Comparison of ENCODE assay signal across 24 cellular contexts in genomic region chr3:47120138-47120537, GRCh38. TPM values are rescaled to one million over a fixed set of nuclear protein-coding genes. Genes with fewer than 3 reads are reported as not detected.
DNase-seq lines count a peak whose midpoint lies in the region; ATAC-seq, FAIRE-seq and TF ChIP-seq lines count a peak whose summit lies in the region.
"Had no signal": no experiment of that assay in that cellular context is flagged by ENCODE, and none has a peak within 500 bp of the region (broad histone marks: within the 10 kb centered on the region; RNA-seq: fewer than 3 reads in every experiment).

No MANE protein-coding gene starts in this region.

- no peaks in the 10 kb centered on the region for H3K9me3 ChIP-seq in spleen
- H3K9me3 ChIP-seq: right lobe of liver, SJSA1, thoracic aorta had no signal

- H3K27me3 Mint-ChIP-seq in activated naive CD4-positive, alpha-beta T cell treated with anti-CD3 and anti-CD28 coated beads, Interleukin-2, amount 50 U/mL, for 24 hours = no peaks in the 10 kb centered on the region
- no peaks in the 10 kb centered on the region for H3K27me3 Mint-ChIP-seq in activated T-helper 1 cell treated with anti-CD3 and anti-CD28 coated beads, Interleukin-12 subunit alpha, Interleukin-12 subunit beta, Interleukin-2, Interleukin-4 antibody, amounts not matched to agents 30 ng/mL and 10 ng/mL and 1 ng/mL, durations not matched to agents 14 hours and 24 hours and 36 hours (ENCODE audit: insufficient read depth)
- no peaks in the 10 kb centered on the region for H3K27me3 Mint-ChIP-seq in natural killer cell (ENCODE audit: low read depth in 2 of 2)
- H3K27me3 Mint-ChIP-seq: progenitor cell of endocrine pancreas; stimulated activated naive B cell treated with anti-CD40 and anti-IgM and Interleukin-4, amounts not matched to agents 10 μg/mL and 1 μg/mL and 100 μg/mL, for 72 hours had no signal

- FAIRE-seq in GM19239 (lab: Jason Lieb, UNC) = peak; percentile 67
- FAIRE-seq: frontal cortex, TTC549, urothelium cell line had no signal

- no peak overlapping the region for H3K4me3 ChIP-seq in spleen
- H3K4me3 ChIP-seq: right lobe of liver, SJSA1, thoracic aorta had no signal

- ATAC-seq in natural killer cell (no peak), left ventricle myocardium superior (no peak)
- ATAC-seq: left cardiac atrium; right lobe of liver; stimulated activated naive B cell treated with anti-CD40 and anti-IgM and Interleukin-4, amounts not matched to agents 10 μg/mL and 1 μg/mL and 100 μg/mL, for 72 hours had no signal

- no peaks in the 10 kb centered on the region for H3K27me3 ChIP-seq in spleen (replicated peaks in 1 of 7)
- H3K27me3 ChIP-seq: right lobe of liver, SJSA1 had no signal

- intact Hi-C loops in activated T-helper 1 cell treated with anti-CD3 and anti-CD28 coated beads, Interleukin-12 subunit alpha, Interleukin-12 subunit beta, Interleukin-2, Interleukin-4 antibody, amounts not matched to agents 30 ng/mL and 10 ng/mL and 1 ng/mL, durations not matched to agents 14 hours and 24 hours and 36 hours (cut with micrococcal nuclease) = loop anchor here (2.0 kb wide), 1 partner anchor 43 kb away; no protein-coding TSS in a partner anchor
- intact Hi-C loops in natural killer cell (cut with micrococcal nuclease) = no loop called here
- intact Hi-C loops in spleen (cut with DNase I; ENCODE audit: low total_unique reads) = no loop called here
- intact Hi-C loops in left ventricle myocardium superior (cut with micrococcal nuclease) = no loop called here

- H3K36me3 ChIP-seq in spleen = peaks cover 2 to 88% (median 56%) of the 10 kb centered on the region in 6 donors

- peaks cover 39% of the 10 kb centered on the region for H3K36me3 Mint-ChIP-seq in activated naive CD4-positive, alpha-beta T cell treated with anti-CD3 and anti-CD28 coated beads, Interleukin-2, amount 50 U/mL, for 24 hours
- H3K36me3 Mint-ChIP-seq in activated T-helper 1 cell treated with anti-CD3 and anti-CD28 coated beads, Interleukin-12 subunit alpha, Interleukin-12 subunit beta, Interleukin-2, Interleukin-4 antibody, amounts not matched to agents 30 ng/mL and 10 ng/mL and 1 ng/mL, durations not matched to agents 14 hours and 24 hours and 36 hours (ENCODE audit: low read depth) = peaks cover 50% of the 10 kb centered on the region
- H3K36me3 Mint-ChIP-seq in natural killer cell = peaks cover 22% of the 10 kb centered on the region

- TF ChIP-seq POLR2A in spleen (IDR thresholded peaks at IDR 0.05) = no peak

- DNase-seq in activated naive CD4-positive, alpha-beta T cell (lab: John Stamatoyannopoulos, UW) = no peak
- DNase-seq in GM19239 (ENCODE audit: insufficient read length, low spot score) (no peak), natural killer cell (no peak), HCEC 1CT (no peak), spleen (no peak), left ventricle myocardium superior (no peak)
- DNase-seq in activated T-helper 1 cell treated with anti-CD3 and anti-CD28 coated beads, Interleukin-12 subunit alpha, Interleukin-12 subunit beta, Interleukin-2, Interleukin-4 antibody, amounts not matched to agents 30 ng/mL and 10 ng/mL and 1 ng/mL, durations not matched to agents 14 hours and 24 hours and 36 hours (ENCODE audit: low spot score) = no peak
- DNase-seq: C1 segment of cervical spinal cord; KG1; left cardiac atrium; NCI-H1417 treated with DMSO at 0.1 percent for 48 hours; NCI-H446 treated with DMSO at 0.1 percent for 48 hours; NCI-H82; right lobe of liver; RPMI8226; stimulated activated CD4-positive, alpha-beta T cell treated with anti-CD3 and anti-CD28 coated beads, Interleukin-4, amount 100 ng/mL, for 4 hours; stimulated activated naive B cell treated with anti-CD40 and anti-IgM and Interleukin-4, amounts not matched to agents 10 μg/mL and 1 μg/mL and 100 μg/mL, for 72 hours had no signal

- no peaks in the 10 kb centered on the region for H3K9me3 Mint-ChIP-seq in activated naive CD4-positive, alpha-beta T cell treated with anti-CD3 and anti-CD28 coated beads, Interleukin-2, amount 50 U/mL, for 24 hours
- no peaks in the 10 kb centered on the region for H3K9me3 Mint-ChIP-seq in activated T-helper 1 cell treated with anti-CD3 and anti-CD28 coated beads, Interleukin-12 subunit alpha, Interleukin-12 subunit beta, Interleukin-2, Interleukin-4 antibody, amounts not matched to agents 30 ng/mL and 10 ng/mL and 1 ng/mL, durations not matched to agents 14 hours and 24 hours and 36 hours
- no peaks in the 10 kb centered on the region for H3K9me3 Mint-ChIP-seq in natural killer cell

- H3K27ac ChIP-seq in spleen = no peak overlapping the region
- H3K27ac ChIP-seq: right lobe of liver, SJSA1, thoracic aorta had no signal

- WGBS in spleen, 5 donors = 90 to 100% (median 100%) methylated on average over 1 of the region's 1 CpG

- peaks cover 0 to 20% (median 6%) of the 10 kb centered on the region in 6 donors for H3K4me1 ChIP-seq in spleen
- H3K4me1 ChIP-seq: right lobe of liver had no signal

- H3K4me1 Mint-ChIP-seq in activated naive CD4-positive, alpha-beta T cell treated with anti-CD3 and anti-CD28 coated beads, Interleukin-2, amount 50 U/mL, for 24 hours = peaks cover 67% of the 10 kb centered on the region
- peaks cover 49% of the 10 kb centered on the region for H3K4me1 Mint-ChIP-seq in activated T-helper 1 cell treated with anti-CD3 and anti-CD28 coated beads, Interleukin-12 subunit alpha, Interleukin-12 subunit beta, Interleukin-2, Interleukin-4 antibody, amounts not matched to agents 30 ng/mL and 10 ng/mL and 1 ng/mL, durations not matched to agents 14 hours and 24 hours and 36 hours (ENCODE audit: low read depth)
- H3K4me1 Mint-ChIP-seq in natural killer cell = peaks cover 28 to 59% of the 10 kb centered on the region in 2 donors

- H3K4me3 Mint-ChIP-seq in activated naive CD4-positive, alpha-beta T cell treated with anti-CD3 and anti-CD28 coated beads, Interleukin-2, amount 50 U/mL, for 24 hours = no peak overlapping the region
- H3K4me3 Mint-ChIP-seq in activated T-helper 1 cell treated with anti-CD3 and anti-CD28 coated beads, Interleukin-12 subunit alpha, Interleukin-12 subunit beta, Interleukin-2, Interleukin-4 antibody, amounts not matched to agents 30 ng/mL and 10 ng/mL and 1 ng/mL, durations not matched to agents 14 hours and 24 hours and 36 hours = no peak overlapping the region
- peak overlapping the region; percentile 17 for H3K4me3 Mint-ChIP-seq in natural killer cell
- H3K4me3 Mint-ChIP-seq: stimulated activated naive B cell treated with anti-CD40 and anti-IgM and Interleukin-4, amounts not matched to agents 10 μg/mL and 1 μg/mL and 100 μg/mL, for 72 hours had no signal

- TF ChIP-seq CTCF in natural killer cell (IDR thresholded peaks at IDR 0.05) (no peak), spleen (IDR thresholded peaks at IDR 0.05 in 8 of 11, conservative IDR thresholded peaks at IDR 0.05 in 3 of 11) (no peak)

- H3K27ac Mint-ChIP-seq in activated naive CD4-positive, alpha-beta T cell treated with anti-CD3 and anti-CD28 coated beads, Interleukin-2, amount 50 U/mL, for 24 hours = peak overlapping the region; percentile 10
- H3K27ac Mint-ChIP-seq in activated T-helper 1 cell treated with anti-CD3 and anti-CD28 coated beads, Interleukin-12 subunit alpha, Interleukin-12 subunit beta, Interleukin-2, Interleukin-4 antibody, amounts not matched to agents 30 ng/mL and 10 ng/mL and 1 ng/mL, durations not matched to agents 14 hours and 24 hours and 36 hours = peak overlapping the region; percentile 70
- H3K27ac Mint-ChIP-seq in natural killer cell = peak overlapping the region; percentile 52 to 58
- H3K27ac Mint-ChIP-seq: stimulated activated naive B cell treated with anti-CD40 and anti-IgM and Interleukin-4, amounts not matched to agents 10 μg/mL and 1 μg/mL and 100 μg/mL, for 72 hours had no signal

RNA-seq across cellular contexts. Expression of gene SETD2, which starts 43.8 kb away (rescaled TPM):
- 41.2 and 45.7 TPM in 2 replicates for total RNA-seq in activated T-helper 1 cell treated with anti-CD3 and anti-CD28 coated beads, Interleukin-12 subunit alpha, Interleukin-12 subunit beta, Interleukin-2, Interleukin-4 antibody, amounts not matched to agents 30 ng/mL and 10 ng/mL and 1 ng/mL, durations not matched to agents 14 hours and 24 hours and 36 hours
- total RNA-seq in natural killer cell (100 to 1,000 TPM in 1 of 3 donors, 10 to 100 TPM in 2; 86.5 to 104 (median 95.9) TPM), spleen (10 to 100 TPM; 55.3 to 94.0 (median 73.0) TPM), left ventricle myocardium superior (28.7 TPM)
- 10 to 100 TPM; 10.4 to 15.1 (median 11.3) TPM for polyA plus RNA-seq in spleen

Comparison
In these comparisons a context has a peak if more than half of its experiments do, and no peak if none do; other contexts are left out.
1. H3K27ac Mint-ChIP-seq: peak in every context shown above with its lines; median percentile 70 in activated T-helper 1 cell treated with anti-CD3 and anti-CD28 coated beads, Interleukin-12 subunit alpha, Interleukin-12 subunit beta, Interleukin-2, Interleukin-4 antibody, amounts not matched to agents 30 ng/mL and 10 ng/mL and 1 ng/mL, durations not matched to agents 14 hours and 24 hours and 36 hours; 55 in natural killer cell; 10 in activated naive CD4-positive, alpha-beta T cell treated with anti-CD3 and anti-CD28 coated beads, Interleukin-2, amount 50 U/mL, for 24 hours.